8 cellular contexts compared by ENCODE assay signal in the genomic region with DNA sequence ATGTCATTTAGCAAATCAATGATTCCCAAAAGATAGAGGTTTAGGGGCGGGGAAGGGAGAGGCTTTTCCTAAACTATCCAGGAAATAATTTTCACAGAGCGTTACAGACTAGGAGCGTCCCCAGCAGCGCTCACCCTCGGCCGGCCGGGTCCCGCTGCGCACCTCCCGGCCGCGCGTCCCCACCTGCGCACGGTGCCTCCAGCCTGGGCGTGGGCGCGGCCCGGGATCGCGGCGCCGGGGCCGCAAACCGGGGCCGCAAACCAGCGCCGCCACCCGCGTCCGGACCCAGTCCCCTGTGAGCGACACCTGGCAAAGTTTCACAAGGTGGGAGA. TPM values are rescaled to one million over a fixed set of nuclear protein-coding genes. Genes with fewer than 3 reads are reported as not detected.
A peak's percentile ranks its signal among the peaks of the same experiment; 100 is the strongest.
DNase-seq lines count a peak whose midpoint lies in the region; ATAC-seq and TF ChIP-seq lines count a peak whose summit lies in the region.

No MANE protein-coding gene starts in this region.

- H3K9ac ChIP-seq in liver (ENCODE audit: low read depth in 1 of 2, low read length in 2 of 2) = peak overlapping the region; percentile 61 to 92

- H3K27me3 Mint-ChIP-seq in CD8-positive, alpha-beta memory T cell = no peaks in the 10 kb centered on the region

- H3K9me3 ChIP-seq in CD8-positive, alpha-beta memory T cell (ENCODE audit: low read length) = no peaks in the 10 kb centered on the region
- H3K9me3 ChIP-seq in liver (ENCODE audit: control insufficient read depth in 4 of 4, low read length in 3 of 4) (no peaks in the 10 kb centered on the region), upper lobe of right lung (no peaks in the 10 kb centered on the region)

- no peaks in the 10 kb centered on the region for H3K9me3 Mint-ChIP-seq in CD8-positive, alpha-beta memory T cell

- CTCF ChIA-PET in CD8-positive, alpha-beta memory T cell (lab: Charles Lee) = interaction anchor here (0.8 to 3.6 kb wide), 6 partner anchors 16 to 107 kb away, joined by 3 to 21 read pairs (median 4); no protein-coding TSS in a partner anchor

- WGBS in liver = under 1% methylated on average over 32 of the region's 32 CpGs

- peak overlapping the region; percentile 70 for H3K4me3 ChIP-seq in CD8-positive, alpha-beta memory T cell (ENCODE audit: low read length)
- H3K4me3 ChIP-seq in astrocyte of the cerebellum (ENCODE audit: low read depth, low read length) (peak overlapping the region; percentile 76), liver (ENCODE audit: low read depth in 1 of 3, low read length in 3 of 3) (peak overlapping the region; percentile 74 to 97 (median 74)), upper lobe of right lung (peak overlapping the region; percentile 95)

- H3K4me1 Mint-ChIP-seq in CD8-positive, alpha-beta memory T cell = peaks cover 33 to 39% (median 39%) of the 10 kb centered on the region in 3 donors

- H3K27ac Mint-ChIP-seq in CD8-positive, alpha-beta memory T cell = peak overlapping the region; percentile 75 to 96 (median 92)

- in situ Hi-C loops in astrocyte of the cerebellum (cut with HindIII; ENCODE audit: low sequenced_read_pairs) = no loop called here

- no peak for TF ChIP-seq CTCF in astrocyte of the cerebellum (IDR thresholded peaks at IDR 0.05; ENCODE audit: low read depth, low read length, missing control alignments)
- TF ChIP-seq CTCF in liver (IDR thresholded peaks at IDR 0.05; ENCODE audit: low read depth, low read length, missing input control) = no peak
- TF ChIP-seq CTCF in upper lobe of right lung (IDR thresholded peaks at IDR 0.05) = no peak

- DNase-seq in CD8-positive, alpha-beta memory T cell = no peak
- peak; percentile 19 for DNase-seq in HT-29 (ENCODE audit: low spot score)
- no peak for DNase-seq in astrocyte of the cerebellum (ENCODE audit: low read depth)
- DNase-seq in upper lobe of right lung = no peak
- no peak for DNase-seq in hippocampal formation (lab: John Stamatoyannopoulos, UW)
- no peak for DNase-seq in globus pallidus (ENCODE audit: low spot score)

- peak overlapping the region; percentile 82 to 95 (median 93) for H3K4me3 Mint-ChIP-seq in CD8-positive, alpha-beta memory T cell

- H3K4me1 ChIP-seq in CD8-positive, alpha-beta memory T cell (ENCODE audit: insufficient read depth, low read length) = peaks cover 21% of the 10 kb centered on the region
- peaks cover 4 to 34% (median 16%) of the 10 kb centered on the region in 4 donors for H3K4me1 ChIP-seq in liver (ENCODE audit: control insufficient read depth in 4 of 4, insufficient read depth in 4 of 4, low read length in 3 of 4)
- peaks cover 10% of the 10 kb centered on the region for H3K4me1 ChIP-seq in upper lobe of right lung

- H3K36me3 ChIP-seq in CD8-positive, alpha-beta memory T cell (ENCODE audit: insufficient read depth, low read length) = no peaks in the 10 kb centered on the region
- H3K36me3 ChIP-seq in liver (ENCODE audit: control insufficient read depth in 4 of 4, insufficient read depth in 3 of 4, low read depth in 1 of 4, low read length in 3 of 4) (no peaks in the 10 kb centered on the region), upper lobe of right lung (no peaks in the 10 kb centered on the region)

- no peak for TF ChIP-seq RAD21 in liver (IDR thresholded peaks at IDR 0.05)

- POLR2A ChIA-PET in CD8-positive, alpha-beta memory T cell (lab: Charles Lee) = interaction anchor here (0.7 to 4.0 kb wide), 12 partner anchors 12 to 845 kb away, joined by 3 to 40 read pairs (median 5); a partner anchor contains a TSS

- peak overlapping the region; percentile 74 for H3K27ac ChIP-seq in CD8-positive, alpha-beta memory T cell (ENCODE audit: low read depth, low read length)
- peak overlapping the region; percentile 97 to 99 for H3K27ac ChIP-seq in liver (ENCODE audit: low read depth in 1 of 2, low read length in 2 of 2)
- H3K27ac ChIP-seq in upper lobe of right lung = peak overlapping the region; percentile 97

- H3K36me3 Mint-ChIP-seq in CD8-positive, alpha-beta memory T cell = peaks cover 0 to 18% (median 0%) of the 10 kb centered on the region in 3 donors

- ATAC-seq in GM19455 (IDR thresholded peaks at IDR 0.05; ENCODE audit: unreplicated experiment) = peak; percentile 8
- ATAC-seq in upper lobe of right lung = peak; percentile 18

- intact Hi-C loops in upper lobe of right lung (cut with DNase I) = no loop called here

- no peaks in the 10 kb centered on the region for H3K27me3 ChIP-seq in CD8-positive, alpha-beta memory T cell (ENCODE audit: insufficient read depth, low read length, poor library complexity, severe bottlenecking)
- no peaks in the 10 kb centered on the region for H3K27me3 ChIP-seq in liver (ENCODE audit: control insufficient read depth in 4 of 4, insufficient read depth in 4 of 4, low read length in 3 of 4)
- H3K27me3 ChIP-seq in upper lobe of right lung = no peaks in the 10 kb centered on the region

TF ChIP-seq in liver, 16 proteins besides CTCF, POLR2A, EP300 and RAD21:
- TF ChIP-seq HNF4A (conservative IDR thresholded peaks at IDR 0.05) (no peak), FOXA1 (IDR thresholded peaks at IDR 0.05) (no peak), TAF1 (conservative IDR thresholded peaks at IDR 0.05) (no peak), NR2F2 (IDR thresholded peaks at IDR 0.05) (no peak), RXRA (IDR thresholded peaks at IDR 0.05) (no peak), JUND (IDR thresholded peaks at IDR 0.05) (no peak), SP1 (IDR thresholded peaks at IDR 0.05) (no peak), FOXA2 (IDR thresholded peaks at IDR 0.05) (no peak), EGR1 (IDR thresholded peaks at IDR 0.05; ENCODE audit: low read depth in 2 of 2) (no peak), YY1 (IDR thresholded peaks at IDR 0.05) (no peak), HNF4G (IDR thresholded peaks at IDR 0.05) (no peak), GABPA (IDR thresholded peaks at IDR 0.05 in 1 of 2, conservative IDR thresholded peaks at IDR 0.05 in 1 of 2) (no peak)
- TF ChIP-seq, protein P1, sequence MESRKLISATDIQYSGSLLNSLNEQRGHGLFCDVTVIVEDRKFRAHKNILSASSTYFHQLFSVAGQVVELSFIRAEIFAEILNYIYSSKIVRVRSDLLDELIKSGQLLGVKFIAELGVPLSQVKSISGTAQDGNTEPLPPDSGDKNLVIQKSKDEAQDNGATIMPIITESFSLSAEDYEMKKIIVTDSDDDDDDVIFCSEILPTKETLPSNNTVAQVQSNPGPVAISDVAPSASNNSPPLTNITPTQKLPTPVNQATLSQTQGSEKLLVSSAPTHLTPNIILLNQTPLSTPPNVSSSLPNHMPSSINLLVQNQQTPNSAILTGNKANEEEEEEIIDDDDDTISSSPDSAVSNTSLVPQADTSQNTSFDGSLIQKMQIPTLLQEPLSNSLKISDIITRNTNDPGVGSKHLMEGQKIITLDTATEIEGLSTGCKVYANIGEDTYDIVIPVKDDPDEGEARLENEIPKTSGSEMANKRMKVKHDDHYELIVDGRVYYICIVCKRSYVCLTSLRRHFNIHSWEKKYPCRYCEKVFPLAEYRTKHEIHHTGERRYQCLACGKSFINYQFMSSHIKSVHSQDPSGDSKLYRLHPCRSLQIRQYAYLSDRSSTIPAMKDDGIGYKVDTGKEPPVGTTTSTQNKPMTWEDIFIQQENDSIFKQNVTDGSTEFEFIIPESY (IDR thresholded peaks at IDR 0.05) = no peak
- TF ChIP-seq, protein P2, sequence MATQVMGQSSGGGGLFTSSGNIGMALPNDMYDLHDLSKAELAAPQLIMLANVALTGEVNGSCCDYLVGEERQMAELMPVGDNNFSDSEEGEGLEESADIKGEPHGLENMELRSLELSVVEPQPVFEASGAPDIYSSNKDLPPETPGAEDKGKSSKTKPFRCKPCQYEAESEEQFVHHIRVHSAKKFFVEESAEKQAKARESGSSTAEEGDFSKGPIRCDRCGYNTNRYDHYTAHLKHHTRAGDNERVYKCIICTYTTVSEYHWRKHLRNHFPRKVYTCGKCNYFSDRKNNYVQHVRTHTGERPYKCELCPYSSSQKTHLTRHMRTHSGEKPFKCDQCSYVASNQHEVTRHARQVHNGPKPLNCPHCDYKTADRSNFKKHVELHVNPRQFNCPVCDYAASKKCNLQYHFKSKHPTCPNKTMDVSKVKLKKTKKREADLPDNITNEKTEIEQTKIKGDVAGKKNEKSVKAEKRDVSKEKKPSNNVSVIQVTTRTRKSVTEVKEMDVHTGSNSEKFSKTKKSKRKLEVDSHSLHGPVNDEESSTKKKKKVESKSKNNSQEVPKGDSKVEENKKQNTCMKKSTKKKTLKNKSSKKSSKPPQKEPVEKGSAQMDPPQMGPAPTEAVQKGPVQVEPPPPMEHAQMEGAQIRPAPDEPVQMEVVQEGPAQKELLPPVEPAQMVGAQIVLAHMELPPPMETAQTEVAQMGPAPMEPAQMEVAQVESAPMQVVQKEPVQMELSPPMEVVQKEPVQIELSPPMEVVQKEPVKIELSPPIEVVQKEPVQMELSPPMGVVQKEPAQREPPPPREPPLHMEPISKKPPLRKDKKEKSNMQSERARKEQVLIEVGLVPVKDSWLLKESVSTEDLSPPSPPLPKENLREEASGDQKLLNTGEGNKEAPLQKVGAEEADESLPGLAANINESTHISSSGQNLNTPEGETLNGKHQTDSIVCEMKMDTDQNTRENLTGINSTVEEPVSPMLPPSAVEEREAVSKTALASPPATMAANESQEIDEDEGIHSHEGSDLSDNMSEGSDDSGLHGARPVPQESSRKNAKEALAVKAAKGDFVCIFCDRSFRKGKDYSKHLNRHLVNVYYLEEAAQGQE (IDR thresholded peaks at IDR 0.05) = no peak
- TF ChIP-seq, protein P3, sequence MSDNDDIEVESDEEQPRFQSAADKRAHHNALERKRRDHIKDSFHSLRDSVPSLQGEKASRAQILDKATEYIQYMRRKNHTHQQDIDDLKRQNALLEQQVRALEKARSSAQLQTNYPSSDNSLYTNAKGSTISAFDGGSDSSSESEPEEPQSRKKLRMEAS (IDR thresholded peaks at IDR 0.05) = no peak
- TF ChIP-seq, protein P4, sequence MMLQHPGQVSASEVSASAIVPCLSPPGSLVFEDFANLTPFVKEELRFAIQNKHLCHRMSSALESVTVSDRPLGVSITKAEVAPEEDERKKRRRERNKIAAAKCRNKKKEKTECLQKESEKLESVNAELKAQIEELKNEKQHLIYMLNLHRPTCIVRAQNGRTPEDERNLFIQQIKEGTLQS (IDR thresholded peaks at IDR 0.05) = no peak

RNA-seq across cellular contexts. Expression of a gene that starts 0.7 kb away (rescaled TPM):
- 10 to 100 TPM; 36.4 to 37.9 TPM for total RNA-seq in CD8-positive, alpha-beta memory T cell
- 2.9 TPM for polyA plus RNA-seq in CD8-positive, alpha-beta memory T cell
- 19.7 and 20.3 TPM in 2 replicates for total RNA-seq in HT-29 (2014; rRNA removed; shearing (Covaris generic))
- total RNA-seq in liver = 10 to 100 TPM; 11.9 to 25.4 TPM
- 1 to 10 TPM; 7.1 to 9.8 TPM for polyA plus RNA-seq in liver
- 36.6 TPM for total RNA-seq in upper lobe of right lung
